In the genomic region with DNA sequence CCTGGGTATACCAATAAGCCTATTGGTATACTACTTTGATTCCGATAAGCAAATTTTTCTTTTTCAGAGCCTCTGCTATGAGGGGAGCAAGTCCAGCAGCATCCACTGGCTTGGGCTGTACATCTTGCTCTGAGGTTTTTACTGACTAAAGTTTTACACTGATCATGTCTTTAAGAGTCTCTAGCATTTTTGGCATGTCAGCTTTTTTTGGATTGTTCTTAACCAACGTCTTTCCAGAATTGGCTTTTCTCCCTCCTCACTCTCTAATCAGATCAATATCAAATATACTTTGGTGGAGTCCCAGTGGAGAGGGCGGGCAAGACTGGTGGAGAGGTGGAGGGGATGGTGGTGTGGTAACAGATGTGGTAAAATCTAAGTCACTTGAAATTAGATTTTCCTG, we compare ENCODE assay signal across 26 cellular contexts.
"Had no signal": no experiment of that assay in that cellular context is flagged by ENCODE, and none has a peak within 500 bp of the region (broad histone marks: within the 10 kb centered on the region; RNA-seq: fewer than 3 reads in every experiment).

No MANE protein-coding gene starts in this region.

- H3K27me3 ChIP-seq: esophagus squamous epithelium, gastrocnemius medialis, heart right ventricle, left lung had no signal

- DNase-seq: cortex of kidney; effector CD8-positive, alpha-beta T cell; effector memory CD8-positive, alpha-beta T cell; endodermal cell; erythroblast; esophagus squamous epithelium; foreskin fibroblast; foreskin melanocyte; gastrocnemius medialis; glutamatergic neuron; head of caudate nucleus; heart right ventricle; hippocampal formation; left cardiac atrium; left lung; left ventricle myocardium superior; lower lobe of right lung; mesenchymal stem cell; mucosa of descending colon; naive B cell; naive thymus-derived CD8-positive, alpha-beta T cell had no signal

- H3K27ac ChIP-seq: epithelial cell of prostate, esophagus squamous epithelium, gastrocnemius medialis, heart right ventricle, left lung, lower lobe of right lung had no signal

- H3K4me3 ChIP-seq: esophagus squamous epithelium, gastrocnemius medialis, heart right ventricle, left lung, lower lobe of right lung, mucosa of descending colon had no signal

- H3K4me1 ChIP-seq: esophagus squamous epithelium, gastrocnemius medialis, heart right ventricle, left lung, lower lobe of right lung had no signal

- H3K9me3 ChIP-seq: esophagus squamous epithelium, gastrocnemius medialis, left lung, lower lobe of right lung, mucosa of descending colon had no signal

- FAIRE-seq: endometrium, islet of Langerhans, keratinocyte had no signal

- H3K36me3 ChIP-seq: esophagus squamous epithelium, gastrocnemius medialis, heart right ventricle, left lung, lower lobe of right lung had no signal

- ATAC-seq: effector memory CD8-positive, alpha-beta T cell; esophagus mucosa; gastrocnemius medialis; heart right ventricle; left cardiac atrium; left lung; left ventricle myocardium superior; lower lobe of right lung; mucosa of descending colon; naive thymus-derived CD8-positive, alpha-beta T cell had no signal
